Comparison of ENCODE assay signal across 24 cellular contexts in the genomic region with DNA sequence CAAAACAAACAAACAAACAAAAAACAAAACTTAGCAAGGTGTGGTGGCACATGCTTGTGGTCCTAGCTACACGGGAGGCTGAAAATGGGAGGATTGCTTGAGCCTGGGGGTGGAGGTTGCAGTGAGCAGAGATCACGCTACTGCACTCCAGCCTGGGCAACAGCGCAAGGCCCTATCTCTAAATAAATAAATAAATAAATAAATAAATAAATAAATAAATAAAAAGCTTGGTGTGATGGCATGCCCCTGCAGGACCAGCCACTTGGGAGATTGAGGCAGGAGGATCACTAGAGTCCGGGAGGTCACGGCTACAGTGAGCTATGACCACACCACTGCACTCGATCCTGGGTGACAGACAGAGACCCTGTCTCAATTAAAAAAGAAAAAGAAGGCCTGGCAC. TPM values are rescaled to one million over a fixed set of nuclear protein-coding genes. Genes with fewer than 3 reads are reported as not detected.
DNase-seq lines count a peak whose midpoint lies in the region; ATAC-seq, FAIRE-seq and TF ChIP-seq lines count a peak whose summit lies in the region.
"Had no signal": no experiment of that assay in that cellular context is flagged by ENCODE, and none has a peak within 500 bp of the region (broad histone marks: within the 10 kb centered on the region; RNA-seq: fewer than 3 reads in every experiment).

No MANE protein-coding gene starts in this region.

- POLR2A ChIA-PET in H1 (lab: Charles Lee; ENCODE audit: partially characterized antibody): no interaction called here

- H2BK5ac ChIP-seq in H1 (ENCODE audit: low read depth, low read length): no peak overlapping the region

- H3K4ac ChIP-seq in H1 (replicated peaks; ENCODE audit: insufficient read length, low read depth, low read length): no peak overlapping the region

- intact Hi-C loops in left cardiac atrium (cut with DNase I): no loop called here
- intact Hi-C loops in heart right ventricle (cut with DNase I): no loop called here
- intact Hi-C loops in activated CD4-positive, alpha-beta T cell treated with anti-CD3 and anti-CD28 coated beads, Interleukin-2, amount 10 ng/mL, durations not matched to agents 24 days and 14 days (cut with micrococcal nuclease): no loop called here

- H3K27me3 ChIP-seq in heart right ventricle (no peaks in the 10 kb centered on the region), H1 (replicated peaks in 1 of 4; ENCODE audit: control insufficient read depth in 3 of 4, extremely low read depth in 1 of 4, insufficient read depth in 3 of 4, low read length in 3 of 4) (no peaks in the 10 kb centered on the region)
- H3K27me3 ChIP-seq: BE2C, BLaER1 had no signal

- H3K9me3 Mint-ChIP-seq in activated CD4-positive, alpha-beta T cell treated with anti-CD3 and anti-CD28 coated beads, Interleukin-2, amount 10 ng/mL, durations not matched to agents 24 days and 14 days: no peaks in the 10 kb centered on the region
- H3K9me3 Mint-ChIP-seq: CD4-positive, alpha-beta memory T cell; CD4-positive, CD25-positive, alpha-beta regulatory T cell; CD8-positive, alpha-beta memory T cell had no signal

- no peaks in the 10 kb centered on the region for H3K27me3 Mint-ChIP-seq in activated CD4-positive, alpha-beta T cell treated with anti-CD3 and anti-CD28 coated beads, Interleukin-2, amount 10 ng/mL, durations not matched to agents 24 days and 14 days
- H3K27me3 Mint-ChIP-seq: CD4-positive, alpha-beta memory T cell; CD4-positive, CD25-positive, alpha-beta regulatory T cell; CD8-positive, alpha-beta memory T cell had no signal

- TF ChIP-seq EP300 in H1 (IDR thresholded peaks at IDR 0.05; ENCODE audit: borderline replicate concordance in 1 of 2, low read depth in 2 of 2, low read length in 2 of 2): no peak

- H4K5ac ChIP-seq in H1 (ENCODE audit: insufficient read length, low read depth, low read length): no peak overlapping the region

- peaks cover 5% of the 10 kb centered on the region for H3K4me1 Mint-ChIP-seq in activated CD4-positive, alpha-beta T cell treated with anti-CD3 and anti-CD28 coated beads, Interleukin-2, amount 10 ng/mL, durations not matched to agents 24 days and 14 days

- H2BK120ac ChIP-seq in H1 (replicated peaks; ENCODE audit: low read depth, low read length): no peak overlapping the region

- no peak overlapping the region for H2BK12ac ChIP-seq in H1 (ENCODE audit: low read depth, low read length)

- H4K20me1 ChIP-seq in H1 (replicated peaks in 1 of 2; ENCODE audit: control insufficient read depth in 1 of 2, insufficient read depth in 2 of 2, low read length in 2 of 2): no peaks in the 10 kb centered on the region
- H4K20me1 ChIP-seq: BLaER1 had no signal

- H2BK15ac ChIP-seq in H1 (ENCODE audit: low read length): no peak overlapping the region

- no peaks in the 10 kb centered on the region for H3K23me2 ChIP-seq in H1 (ENCODE audit: low read depth, low read length)

- peaks cover 0 to 30% (median 0%) of the 10 kb centered on the region in 9 donors for H3K4me1 ChIP-seq in heart right ventricle
- peaks cover 0 to 9% (median 3%) of the 10 kb centered on the region in 4 experiments; a peak in 3 of 7 replicates for H3K4me1 ChIP-seq in H1 (replicated peaks in 1 of 4; ENCODE audit: control insufficient read depth in 3 of 4, insufficient read depth in 4 of 4, low read length in 3 of 4)
- H3K4me1 ChIP-seq: BE2C had no signal

- no peak overlapping the region for H3K23ac ChIP-seq in H1 (ENCODE audit: insufficient read length)

- no peak overlapping the region for H2AK5ac ChIP-seq in H1 (ENCODE audit: low read depth, low read length)

- no peak overlapping the region for H3K18ac ChIP-seq in H1 (ENCODE audit: extremely low read depth, low read length)

- no peak overlapping the region for H3K4me3 Mint-ChIP-seq in activated CD4-positive, alpha-beta T cell treated with anti-CD3 and anti-CD28 coated beads, Interleukin-2, amount 10 ng/mL, durations not matched to agents 24 days and 14 days
- H3K4me3 Mint-ChIP-seq: CD14-positive monocyte; CD4-positive, alpha-beta memory T cell; CD8-positive, alpha-beta memory T cell had no signal

- CTCF ChIA-PET in H1 (lab: Charles Lee; ENCODE audit: partially characterized antibody): interaction anchor here (0.8 to 1.3 kb wide), 5 partner anchors 9 to 434 kb away, joined by 3 to 10 read pairs (median 4); partner anchors contain the start of gene STARD10

- peaks cover 9% of the 10 kb centered on the region for H3K36me3 Mint-ChIP-seq in activated CD4-positive, alpha-beta T cell treated with anti-CD3 and anti-CD28 coated beads, Interleukin-2, amount 10 ng/mL, durations not matched to agents 24 days and 14 days (ENCODE audit: low read depth)
- H3K36me3 Mint-ChIP-seq: CD4-positive, CD25-positive, alpha-beta regulatory T cell; CD8-positive, alpha-beta memory T cell had no signal

- peak overlapping the region; percentile 25; the same call in 1 of the 2 replicates for H4K8ac ChIP-seq in H1 (ENCODE audit: extremely low read depth, insufficient read depth, low read length)

- H3K79me1 ChIP-seq in H1 (ENCODE audit: low read depth, low read length): no peaks in the 10 kb centered on the region

- H3K9ac ChIP-seq in H1 (replicated peaks in 1 of 4; ENCODE audit: extremely low read depth in 1 of 4, low read depth in 3 of 4, low read length in 3 of 4): no peak overlapping the region
- H3K9ac ChIP-seq: BLaER1 had no signal

- H3K9me3 ChIP-seq in heart right ventricle (no peaks in the 10 kb centered on the region), H1 (ENCODE audit: insufficient read depth in 2 of 2, low read depth in 1 of 2, low read length in 1 of 2) (no peaks in the 10 kb centered on the region)
- H3K9me3 ChIP-seq: BE2C, BLaER1 had no signal

- 90 to 95% methylated on average over 6 of the region's 6 CpGs for WGBS in heart right ventricle, 2 donors
- 85% methylated on average over 6 of the region's 6 CpGs; no CpG with 5 or more reads in 1 of the 2 experiments for WGBS in H1 (ENCODE audit: extremely low coverage in 1 of 2, insufficient coverage in 1 of 2, insufficient read length in 1 of 2, insufficient replicate concordance in 2 of 2, low coverage in 1 of 2, low lambda C conversion rate in 2 of 2, missing lambda C conversion rate in 1 of 2), 2 experiments

- no peak for TF ChIP-seq POLR2A in H1 (IDR thresholded peaks at IDR 0.05; ENCODE audit: control extremely low read depth in 1 of 2, low read depth in 2 of 2, low read length in 2 of 2)

- DNase-seq in left cardiac atrium: peak; percentile 7
- DNase-seq in heart right ventricle: no peak
- no peak for DNase-seq in H1 (ENCODE audit: low read depth in 1 of 2, low spot score in 2 of 2)
- no peak for DNase-seq in cerebellum (ENCODE audit: low spot score)
- no peak for DNase-seq in activated CD4-positive, alpha-beta T cell treated with anti-CD3 and anti-CD28 coated beads, Interleukin-2, amount 10 ng/mL, durations not matched to agents 24 days and 14 days
- DNase-seq: ACHN; BE2C; C1 segment of cervical spinal cord; CD4-positive, alpha-beta memory T cell; CD4-positive, CD25-positive, alpha-beta regulatory T cell; COR-L47; DMS 273 treated with DMSO at 0.1 percent for 48 hours; DMS153; DMS53; DMS79; DND-41; EL; GDM1 had no signal

- H3K27ac Mint-ChIP-seq in activated CD4-positive, alpha-beta T cell treated with anti-CD3 and anti-CD28 coated beads, Interleukin-2, amount 10 ng/mL, durations not matched to agents 24 days and 14 days: no peak overlapping the region
- H3K27ac Mint-ChIP-seq: CD4-positive, alpha-beta memory T cell had no signal

- no peak overlapping the region for H2BK20ac ChIP-seq in H1 (ENCODE audit: low read length)

- H3K27ac ChIP-seq in heart right ventricle (no peak overlapping the region), H1 (ENCODE audit: low read depth, low read length) (no peak overlapping the region)
- H3K27ac ChIP-seq: BLaER1 had no signal

- no peak overlapping the region for H3K56ac ChIP-seq in H1 (replicated peaks; ENCODE audit: insufficient read length, low read depth, low read length)

- FAIRE-seq in H1 (lab: Jason Lieb, UNC): no peak
- FAIRE-seq: GM12878, GM12892, GM18507 had no signal

- no peak overlapping the region for H3K4me2 ChIP-seq in H1 (ENCODE audit: insufficient read depth in 1 of 2, low read depth in 2 of 2, low read length in 2 of 2)
- H3K4me2 ChIP-seq: BLaER1 had no signal

- no peak overlapping the region for H3K4me3 ChIP-seq in heart right ventricle
- no peak overlapping the region for H3K4me3 ChIP-seq in H1 (ENCODE audit: extremely low read depth in 1 of 4, insufficient read depth in 2 of 4, low read depth in 3 of 4, low read length in 4 of 4)
- H3K4me3 ChIP-seq: BLaER1, GM12878 had no signal

- ATAC-seq in left cardiac atrium (no peak), heart right ventricle (no peak)
- ATAC-seq: GM12878 had no signal

- H3K79me2 ChIP-seq in H1 (ENCODE audit: control insufficient read depth in 1 of 2, insufficient read depth in 2 of 2, low read length in 2 of 2): no peaks in the 10 kb centered on the region

- no peak overlapping the region for H4K91ac ChIP-seq in H1 (replicated peaks; ENCODE audit: insufficient read length, low read length)

- no peak for TF ChIP-seq RAD21 in H1 (IDR thresholded peaks at IDR 0.05 in 1 of 2, conservative IDR thresholded peaks at IDR 0.05 in 1 of 2; ENCODE audit: low read depth in 2 of 2, low read length in 2 of 2)

- no peak overlapping the region for H2AFZ ChIP-seq in H1 (ENCODE audit: low read length)

- H3K36me3 ChIP-seq in heart right ventricle (no peaks in the 10 kb centered on the region), H1 (ENCODE audit: control insufficient read depth in 2 of 4, insufficient read depth in 4 of 4, low read length in 3 of 4) (no peaks in the 10 kb centered on the region)
- H3K36me3 ChIP-seq: BE2C, BLaER1 had no signal

- H3K14ac ChIP-seq in H1 (ENCODE audit: insufficient read length): no peak overlapping the region

- TF ChIP-seq CTCF in heart right ventricle (IDR thresholded peaks at IDR 0.05): no peak
- no peak for TF ChIP-seq CTCF in H1 (IDR thresholded peaks at IDR 0.05; ENCODE audit: control extremely low read depth in 1 of 3, insufficient read depth in 1 of 3, low read depth in 1 of 3, low read length in 3 of 3)

RNA-seq across cellular contexts. Expression of gene STARD10, which starts 9.0 kb away (rescaled TPM):
- 10 to 100 TPM; 87.4 to 93.9 TPM for total RNA-seq in left cardiac atrium
- 10 to 100 TPM; 36.1 to 97.9 (median 51.3) TPM for total RNA-seq in heart right ventricle
- polyA plus RNA-seq in heart right ventricle: 100 to 1,000 TPM in 1 of 2 donors, 10 to 100 TPM in 1; 40.8 to 291 TPM
- 23.7 and 25.3 TPM in 2 replicates for total RNA-seq in H1 (2021; fragmentation: NEBNext Ultra II Directional; extraction: Animal tissue kit (Norgen Biotek cat#: 25700))
- 35.7 and 57.1 TPM in 2 replicates for polyA plus RNA-seq in H1 (2011; rRNA removed)
- 41.5 TPM for polyA plus RNA-seq in H1 (2011; cell fraction: cytosol; rRNA removed)
- polyA plus RNA-seq in H1 (2011; cell fraction: nucleus; rRNA removed): 74.6 TPM
- 26.5 to 39.2 TPM (median 33.0 TPM) in 4 replicates for polyA plus RNA-seq in H1 (2012, experiment 1 of 2)
- 26.5 TPM for polyA plus RNA-seq in H1 (2012, experiment 2 of 2)
- 16.4 TPM for polyA plus RNA-seq in H1 (2013, experiment 1 of 2)
- 14.7 TPM for polyA plus RNA-seq in H1 (2013, experiment 2 of 2)
- 31.9 and 36.2 TPM in 2 replicates for polyA minus RNA-seq in H1 (2011; rRNA and poly(A)+ RNA removed)
- 19.2 TPM for polyA minus RNA-seq in H1 (2011; cell fraction: cytosol; rRNA and poly(A)+ RNA removed)
- 19.1 TPM for polyA minus RNA-seq in H1 (2011; cell fraction: nucleus; rRNA and poly(A)+ RNA removed)
- 14.5 TPM for total RNA-seq in cerebellum
- total RNA-seq in activated CD4-positive, alpha-beta T cell treated with anti-CD3 and anti-CD28 coated beads, Interleukin-2, amount 10 ng/mL, durations not matched to agents 24 days and 14 days: 16.3 and 17.2 TPM in 2 replicates

RNA-seq across cellular contexts. Expression of gene ATG16L2, which starts 11.4 kb away (rescaled TPM):
- total RNA-seq in left cardiac atrium: 10 to 100 TPM; 11.9 to 16.3 TPM
- 10 to 100 TPM in 7 of 10 donors, 1 to 10 TPM in 3; 8.0 to 23.9 (median 12.3) TPM for total RNA-seq in heart right ventricle
- 10 to 100 TPM; 10.3 to 66.9 TPM for polyA plus RNA-seq in heart right ventricle
- 11.0 and 11.7 TPM in 2 replicates for total RNA-seq in H1 (2021; fragmentation: NEBNext Ultra II Directional; extraction: Animal tissue kit (Norgen Biotek cat#: 25700))
- polyA plus RNA-seq in H1 (2011; rRNA removed): 18.5 and 23.4 TPM in 2 replicates
- polyA plus RNA-seq in H1 (2011; cell fraction: cytosol; rRNA removed): 26.6 TPM
- 154 TPM for polyA plus RNA-seq in H1 (2011; cell fraction: nucleus; rRNA removed)
- polyA plus RNA-seq in H1 (2012, experiment 1 of 2): 11.4 to 21.9 TPM (median 16.3 TPM) in 4 replicates
- polyA plus RNA-seq in H1 (2012, experiment 2 of 2): 6.5 TPM
- 7.1 TPM for polyA plus RNA-seq in H1 (2013, experiment 1 of 2)
- 6.3 TPM for polyA plus RNA-seq in H1 (2013, experiment 2 of 2)
- 15.4 and 15.5 TPM in 2 replicates for polyA minus RNA-seq in H1 (2011; rRNA and poly(A)+ RNA removed)
- 7.7 TPM for polyA minus RNA-seq in H1 (2011; cell fraction: cytosol; rRNA and poly(A)+ RNA removed)
- 34.3 TPM for polyA minus RNA-seq in H1 (2011; cell fraction: nucleus; rRNA and poly(A)+ RNA removed)
- 5.7 TPM for total RNA-seq in cerebellum
- total RNA-seq in activated CD4-positive, alpha-beta T cell treated with anti-CD3 and anti-CD28 coated beads, Interleukin-2, amount 10 ng/mL, durations not matched to agents 24 days and 14 days: 74.1 and 75.8 TPM in 2 replicates

RNA-seq across cellular contexts. Expression of gene ARAP1, which starts 50.6 kb away (rescaled TPM):
- total RNA-seq in left cardiac atrium (10 to 100 TPM; 60.3 to 66.9 TPM), heart right ventricle (10 to 100 TPM; 30.4 to 68.3 (median 40.8) TPM), cerebellum (23.0 TPM)
- polyA plus RNA-seq in heart right ventricle (10 to 100 TPM; 35.8 to 58.7 TPM), H1 (2011; rRNA removed) (25.7 and 39.9 TPM in 2 replicates)
- 59.5 and 61.6 TPM in 2 replicates for total RNA-seq in H1 (2021; fragmentation: NEBNext Ultra II Directional; extraction: Animal tissue kit (Norgen Biotek cat#: 25700))
- polyA plus RNA-seq in H1 (2011; cell fraction: cytosol; rRNA removed): 34.5 TPM
- 123 TPM for polyA plus RNA-seq in H1 (2011; cell fraction: nucleus; rRNA removed)
- polyA plus RNA-seq in H1 (2012, experiment 1 of 2): 39.5 to 54.2 TPM (median 51.4 TPM) in 4 replicates
- 53.3 TPM for polyA plus RNA-seq in H1 (2012, experiment 2 of 2)
- polyA plus RNA-seq in H1 (2013, experiment 1 of 2): 28.7 TPM
- polyA plus RNA-seq in H1 (2013, experiment 2 of 2): 25.5 TPM
- polyA minus RNA-seq in H1 (2011; rRNA and poly(A)+ RNA removed): 39.5 and 45.8 TPM in 2 replicates
- 52.5 TPM for polyA minus RNA-seq in H1 (2011; cell fraction: cytosol; rRNA and poly(A)+ RNA removed)
- polyA minus RNA-seq in H1 (2011; cell fraction: nucleus; rRNA and poly(A)+ RNA removed): 66.4 TPM
- 76.9 and 81.5 TPM in 2 replicates for total RNA-seq in activated CD4-positive, alpha-beta T cell treated with anti-CD3 and anti-CD28 coated beads, Interleukin-2, amount 10 ng/mL, durations not matched to agents 24 days and 14 days
